ENCODE assay signal across 3 cellular contexts in genomic region chr4:103199009-103199408, GRCh38.
TF ChIP-seq lines count a peak whose summit lies in the region.

No MANE protein-coding gene starts in this region.

TF ChIP-seq in SK-N-SH, 30 proteins besides CTCF, POLR2A, EP300 and RAD21:
- TF ChIP-seq MAX (IDR thresholded peaks at IDR 0.05; ENCODE audit: low read depth) = no peak
- no peak for TF ChIP-seq JUND (IDR thresholded peaks at IDR 0.05)
- TF ChIP-seq TAF1 (IDR thresholded peaks at IDR 0.05; ENCODE audit: borderline replicate concordance, low read depth, low read length) = no peak
- TF ChIP-seq USF1 (IDR thresholded peaks at IDR 0.05; ENCODE audit: borderline replicate concordance, low read depth) = no peak
- TF ChIP-seq NFIC (IDR thresholded peaks at IDR 0.05; ENCODE audit: borderline replicate concordance) = no peak
- TF ChIP-seq FOXM1 (IDR thresholded peaks at IDR 0.05; ENCODE audit: low read depth) = no peak
- no peak for TF ChIP-seq GATA2 (CRISPR knock-in tag; IDR thresholded peaks at IDR 0.05)
- TF ChIP-seq CHD2 (IDR thresholded peaks at IDR 0.05; ENCODE audit: low read length, partially characterized antibody) = no peak
- no peak for TF ChIP-seq USF2 (IDR thresholded peaks at IDR 0.05; ENCODE audit: borderline replicate concordance, low read depth, low read length)
- TF ChIP-seq SIN3A (IDR thresholded peaks at IDR 0.05; ENCODE audit: borderline replicate concordance, low read depth, low read length) = no peak
- no peak for TF ChIP-seq NRF1 (IDR thresholded peaks at IDR 0.05; ENCODE audit: low read depth, low read length)
- TF ChIP-seq EZH2phosphoT487 (IDR thresholded peaks at IDR 0.05; ENCODE audit: borderline replicate concordance, low read depth) = no peak
- TF ChIP-seq ELF1 (IDR thresholded peaks at IDR 0.05) = no peak
- TF ChIP-seq MEF2A (IDR thresholded peaks at IDR 0.05; ENCODE audit: borderline replicate concordance, low read depth) = no peak
- TF ChIP-seq ZBTB33 (IDR thresholded peaks at IDR 0.05; ENCODE audit: borderline replicate concordance, low read depth) = no peak
- TF ChIP-seq TCF12 (IDR thresholded peaks at IDR 0.05) = no peak
- TF ChIP-seq POLR2AphosphoS5 (IDR thresholded peaks at IDR 0.05; ENCODE audit: low read depth, low read length) = no peak
- no peak for TF ChIP-seq PBX3 (IDR thresholded peaks at IDR 0.05)

TF ChIP-seq in SK-N-SH treated with all-trans-retinoic acid at 6 μM for 48 hours, 23 proteins besides CTCF, POLR2A, EP300 and RAD21:
- TF ChIP-seq ZC3H10 (CRISPR knock-in tag; IDR thresholded peaks at IDR 0.05) = no peak
- TF ChIP-seq ZNF565 (CRISPR knock-in tag; conservative IDR thresholded peaks at IDR 0.05; ENCODE audit: low read depth) = no peak

TF ChIP-seq in HepG2, 621 proteins besides CTCF, POLR2A, EP300 and RAD21:
- no peak for TF ChIP-seq HMGXB3 (CRISPR knock-in tag; IDR thresholded peaks at IDR 0.05; ENCODE audit: borderline replicate concordance)
- TF ChIP-seq ARNT (IDR thresholded peaks at IDR 0.05) = no peak
- peak; percentile 88 for TF ChIP-seq ZNF770 (CRISPR knock-in tag; IDR thresholded peaks at IDR 0.05)
TF ChIP-seq in HepG2: peak in this region for 1.
